ENCODE assay signal across 2 cellular contexts in genomic region chr1:51956528-51957509, GRCh38.
A peak's percentile ranks its signal among the peaks of the same experiment; 100 is the strongest.
TF ChIP-seq lines count a peak whose summit lies in the region.

No MANE protein-coding gene starts in this region.

TF ChIP-seq in HEK293, 187 proteins besides CTCF, POLR2A, EP300 and RAD21:
- TF ChIP-seq, protein P1, sequence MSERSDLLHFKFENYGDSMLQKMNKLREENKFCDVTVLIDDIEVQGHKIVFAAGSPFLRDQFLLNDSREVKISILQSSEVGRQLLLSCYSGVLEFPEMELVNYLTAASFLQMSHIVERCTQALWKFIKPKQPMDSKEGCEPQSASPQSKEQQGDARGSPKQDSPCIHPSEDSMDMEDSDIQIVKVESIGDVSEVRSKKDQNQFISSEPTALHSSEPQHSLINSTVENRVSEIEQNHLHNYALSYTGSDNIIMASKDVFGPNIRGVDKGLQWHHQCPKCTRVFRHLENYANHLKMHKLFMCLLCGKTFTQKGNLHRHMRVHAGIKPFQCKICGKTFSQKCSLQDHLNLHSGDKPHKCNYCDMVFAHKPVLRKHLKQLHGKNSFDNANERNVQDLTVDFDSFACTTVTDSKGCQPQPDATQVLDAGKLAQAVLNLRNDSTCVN (tag by site-specific recombination; optimal IDR thresholded peaks at IDR 0.05): no peak
- TF ChIP-seq PRDM6 (tag by site-specific recombination; IDR thresholded peaks at IDR 0.05) (peak; percentile 70; the same call in 1 of the 2 replicates), ZBTB17 (tag by site-specific recombination; IDR thresholded peaks at IDR 0.05) (peak; percentile 55; the same call in 1 of the 2 replicates), ZNF600 (tag by site-specific recombination; IDR thresholded peaks at IDR 0.05) (peak; percentile 22; the same call in 1 of the 2 replicates), ZNF140 (tag by site-specific recombination; IDR thresholded peaks at IDR 0.05) (peak; percentile 88; the same call in 1 of the 2 replicates), GLIS1 (tag by site-specific recombination; IDR thresholded peaks at IDR 0.05) (0 out of 2 replicates have a peak, but pooled peaks have one; percentile 5), ZNF664 (tag by site-specific recombination; IDR thresholded peaks at IDR 0.05) (no peak), ZNF341 (tag by site-specific recombination; IDR thresholded peaks at IDR 0.05; ENCODE audit: low read depth) (0 out of 2 replicates have a peak, but pooled peaks have one; percentile 34)
- TF ChIP-seq, protein P2, sequence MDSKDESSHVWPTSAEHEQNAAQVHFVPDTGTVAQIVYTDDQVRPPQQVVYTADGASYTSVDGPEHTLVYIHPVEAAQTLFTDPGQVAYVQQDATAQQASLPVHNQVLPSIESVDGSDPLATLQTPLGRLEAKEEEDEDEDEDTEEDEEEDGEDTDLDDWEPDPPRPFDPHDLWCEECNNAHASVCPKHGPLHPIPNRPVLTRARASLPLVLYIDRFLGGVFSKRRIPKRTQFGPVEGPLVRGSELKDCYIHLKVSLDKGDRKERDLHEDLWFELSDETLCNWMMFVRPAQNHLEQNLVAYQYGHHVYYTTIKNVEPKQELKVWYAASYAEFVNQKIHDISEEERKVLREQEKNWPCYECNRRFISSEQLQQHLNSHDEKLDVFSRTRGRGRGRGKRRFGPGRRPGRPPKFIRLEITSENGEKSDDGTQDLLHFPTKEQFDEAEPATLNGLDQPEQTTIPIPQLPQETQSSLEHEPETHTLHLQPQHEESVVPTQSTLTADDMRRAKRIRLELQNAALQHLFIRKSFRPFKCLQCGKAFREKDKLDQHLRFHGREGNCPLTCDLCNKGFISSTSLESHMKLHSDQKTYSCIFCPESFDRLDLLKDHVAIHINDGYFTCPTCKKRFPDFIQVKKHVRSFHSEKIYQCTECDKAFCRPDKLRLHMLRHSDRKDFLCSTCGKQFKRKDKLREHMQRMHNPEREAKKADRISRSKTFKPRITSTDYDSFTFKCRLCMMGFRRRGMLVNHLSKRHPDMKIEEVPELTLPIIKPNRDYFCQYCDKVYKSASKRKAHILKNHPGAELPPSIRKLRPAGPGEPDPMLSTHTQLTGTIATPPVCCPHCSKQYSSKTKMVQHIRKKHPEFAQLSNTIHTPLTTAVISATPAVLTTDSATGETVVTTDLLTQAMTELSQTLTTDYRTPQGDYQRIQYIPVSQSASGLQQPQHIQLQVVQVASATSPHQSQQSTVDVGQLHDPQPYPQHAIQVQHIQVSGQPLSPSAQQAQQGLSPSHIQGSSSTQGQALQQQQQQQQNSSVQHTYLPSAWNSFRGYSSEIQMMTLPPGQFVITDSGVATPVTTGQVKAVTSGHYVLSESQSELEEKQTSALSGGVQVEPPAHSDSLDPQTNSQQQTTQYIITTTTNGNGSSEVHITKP (tag by site-specific recombination; IDR thresholded peaks at IDR 0.05): peak; percentile 80
TF ChIP-seq in HEK293: peak in this region for 7.

TF ChIP-seq in HepG2, 621 proteins besides CTCF, POLR2A, EP300 and RAD21:
- TF ChIP-seq SMAD1 (CRISPR knock-in tag; IDR thresholded peaks at IDR 0.05; ENCODE audit: borderline replicate concordance, low read depth) (no peak), ZGPAT (CRISPR knock-in tag; IDR thresholded peaks at IDR 0.05) (no peak)
TF ChIP-seq in HepG2: peak in this region for 0.
